ENCODE assay signal across 21 cellular contexts in the genomic region with DNA sequence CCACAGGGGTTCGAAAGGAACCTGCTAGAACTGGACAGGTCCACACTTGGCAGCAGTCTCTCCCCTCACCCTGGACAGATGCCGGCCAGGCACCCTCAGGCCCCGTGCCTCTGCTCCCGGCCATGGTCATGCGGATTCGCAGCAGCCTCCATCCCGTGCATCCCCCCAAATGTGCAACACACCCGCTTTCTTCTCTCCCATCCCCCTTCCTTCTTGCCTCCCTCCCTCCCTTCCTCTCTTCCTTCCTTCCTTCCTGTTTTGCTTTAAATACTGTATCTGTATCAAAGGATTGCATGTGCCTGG. TPM values are rescaled to one million over a fixed set of nuclear protein-coding genes. Genes with fewer than 3 reads are reported as not detected.
"Had no signal": no experiment of that assay in that cellular context is flagged by ENCODE, and none has a peak within 500 bp of the region (broad histone marks: within the 10 kb centered on the region; RNA-seq: fewer than 3 reads in every experiment).

No MANE protein-coding gene starts in this region.

- DNase-seq: activated CD4-positive, alpha-beta T cell treated with anti-CD3 and anti-CD28 coated beads, Interleukin-2, amount 50 U/mL, for 4 hours; activated T-cell treated with anti-CD3 and anti-CD28 coated beads for 4 hours; effector memory CD4-positive, alpha-beta T cell; gastrocnemius medialis; mammary epithelial cell; retina; stimulated activated CD4-positive, alpha-beta T cell treated with anti-CD3 and anti-CD28 coated beads, Interleukin-4, amount 100 ng/mL, for 24 hours; stimulated activated naive CD4-positive, alpha-beta T cell; SW 1271 had no signal

- H3K36me3 ChIP-seq: gastrocnemius medialis, heart left ventricle, SJCRH30, tibial nerve had no signal

- H3K9me3 ChIP-seq: gastrocnemius medialis had no signal

- H3K4me3 ChIP-seq: gastrocnemius medialis, heart left ventricle, SJCRH30, skin epidermis, tibial nerve had no signal

- H3K4me1 Mint-ChIP-seq: brain had no signal

- H3K27me3 ChIP-seq: tibial nerve had no signal

- H3K27ac Mint-ChIP-seq: activated naive CD8-positive, alpha-beta T cell; activated T-helper 2 cell treated with anti-CD3 and anti-CD28 coated beads, Interferon-gamma antibody, Interleukin-2, Interleukin-4, amounts not matched to agents 10 μg/mL and 5 μg/mL and 100 μg/mL, durations not matched to agents 14 hours and 24 hours and 36 hours; brain; dendritic cell treated with granulocyte-macrophage colony-stimulating factor and Interleukin-4, amounts not matched to agents 40 ng/mL and 50 ng/mL, for 4 days; T-helper 2 cell treated with Interferon-gamma antibody and Interleukin-4, amounts not matched to agents 5 μg/mL and 100 μg/mL, for 36 hours had no signal

- ATAC-seq: gastrocnemius medialis, heart left ventricle, left colon had no signal

- H3K4me3 Mint-ChIP-seq: activated naive CD8-positive, alpha-beta T cell; dendritic cell treated with granulocyte-macrophage colony-stimulating factor and Interleukin-4, amounts not matched to agents 40 ng/mL and 50 ng/mL, for 4 days; T-helper 2 cell treated with Interferon-gamma antibody and Interleukin-4, amounts not matched to agents 5 μg/mL and 100 μg/mL, for 36 hours had no signal

- H3K36me3 Mint-ChIP-seq: activated naive CD8-positive, alpha-beta T cell; brain had no signal

- H3K4me1 ChIP-seq: gastrocnemius medialis, heart left ventricle, SJCRH30, tibial nerve had no signal

- H3K27me3 Mint-ChIP-seq: activated naive CD8-positive, alpha-beta T cell; dendritic cell treated with granulocyte-macrophage colony-stimulating factor and Interleukin-4, amounts not matched to agents 40 ng/mL and 50 ng/mL, for 4 days had no signal

- H3K27ac ChIP-seq: epithelial cell of prostate, gastrocnemius medialis, heart left ventricle, SJCRH30, skin epidermis, tibial nerve had no signal

RNA-seq across cellular contexts. Expression of a gene that starts 35.0 kb away (rescaled TPM):
- total RNA-seq: activated T-helper 2 cell treated with anti-CD3 and anti-CD28 coated beads, Interferon-gamma antibody, Interleukin-2, Interleukin-4, amounts not matched to agents 10 μg/mL and 5 μg/mL and 100 μg/mL, durations not matched to agents 14 hours and 24 hours and 36 hours; gastrocnemius medialis; left colon; mammary epithelial cell; SJCRH30; subcutaneous adipose tissue had no signal
- polyA plus RNA-seq: heart left ventricle, mammary epithelial cell had no signal
